Comparison of ENCODE assay signal across 1 cellular context in genomic region chr17:18038861-18039534, GRCh38.
A peak's percentile ranks its signal among the peaks of the same experiment; 100 is the strongest.
TF ChIP-seq lines count a peak whose summit lies in the region.

Gene ATPAF2, minus strand, starts transcription at chr17:18039168. Its CDS starts 155 bp downstream, at chr17:18039013.
Gene GID4, plus strand, starts transcription at chr17:18039408. Its CDS starts 57 bp downstream, at chr17:18039465.

TF ChIP-seq in HepG2, 621 proteins besides CTCF, POLR2A, EP300 and RAD21 (continued from another document and continues in another):
- TF ChIP-seq THAP9 (CRISPR knock-in tag; IDR thresholded peaks at IDR 0.05; ENCODE audit: borderline replicate concordance) (peak; percentile 96), ZBTB1 (CRISPR knock-in tag; IDR thresholded peaks at IDR 0.05; ENCODE audit: borderline replicate concordance) (no peak), SP5 (CRISPR knock-in tag; IDR thresholded peaks at IDR 0.05; ENCODE audit: borderline replicate concordance, low read depth) (peak; percentile 84; the same call in 1 of the 2 replicates), NR2F1 (CRISPR knock-in tag; IDR thresholded peaks at IDR 0.05) (no peak), IKZF4 (CRISPR knock-in tag; IDR thresholded peaks at IDR 0.05; ENCODE audit: borderline replicate concordance, low read depth, not compliant biosample characterization) (no peak), HNRNPK (IDR thresholded peaks at IDR 0.05; ENCODE audit: low read depth, low read length, poor library complexity, severe bottlenecking) (peak; percentile 63), PITX1 (CRISPR knock-in tag; IDR thresholded peaks at IDR 0.05) (peak; percentile 78; the same call in 1 of the 2 replicates), FOXK2 (IDR thresholded peaks at IDR 0.05) (peak; percentile 57; the same call in 1 of the 2 replicates), ZNF124 (CRISPR knock-in tag; IDR thresholded peaks at IDR 0.05) (0 out of 2 replicates have a peak, but pooled peaks have one; percentile 55), ZSCAN29 (CRISPR knock-in tag; conservative IDR thresholded peaks at IDR 0.05) (0 out of 2 replicates have a peak, but pooled peaks have one; percentile 8), HES4 (CRISPR knock-in tag; IDR thresholded peaks at IDR 0.05; ENCODE audit: borderline replicate concordance) (no peak), SRSF9 (IDR thresholded peaks at IDR 0.05; ENCODE audit: borderline replicate concordance, insufficient read depth, low read depth, low read length, poor library complexity, severe bottlenecking) (no peak), ESRRA (CRISPR knock-in tag; IDR thresholded peaks at IDR 0.05; ENCODE audit: low read depth) (no peak), ZKSCAN8 (CRISPR knock-in tag; IDR thresholded peaks at IDR 0.05; ENCODE audit: borderline replicate concordance) (0 out of 2 replicates have a peak, but pooled peaks have one; percentile 14), SP4 (CRISPR knock-in tag; IDR thresholded peaks at IDR 0.05) (peak; percentile 94), NBN (conservative IDR thresholded peaks at IDR 0.05) (no peak), ZNF550 (CRISPR knock-in tag; IDR thresholded peaks at IDR 0.05; ENCODE audit: borderline replicate concordance) (no peak), ZNF383 (CRISPR knock-in tag; IDR thresholded peaks at IDR 0.05; ENCODE audit: borderline replicate concordance) (0 out of 2 replicates have a peak, but pooled peaks have one; percentile 56), ZNF784 (CRISPR knock-in tag; IDR thresholded peaks at IDR 0.05; ENCODE audit: borderline replicate concordance) (0 out of 2 replicates have a peak, but pooled peaks have one; percentile 33), NRL (CRISPR knock-in tag; IDR thresholded peaks at IDR 0.05; ENCODE audit: borderline replicate concordance) (no peak; the same call in 1 of the 2 replicates), ERF (CRISPR knock-in tag; IDR thresholded peaks at IDR 0.05) (no peak), NCOR1 (IDR thresholded peaks at IDR 0.05; ENCODE audit: borderline replicate concordance, low read length) (peak; percentile 42; the same call in 1 of the 2 replicates), AGO2 (optimal IDR thresholded peaks at IDR 0.05; ENCODE audit: low read depth, low read length) (no peak), MEF2D (CRISPR knock-in tag; IDR thresholded peaks at IDR 0.05) (peak; percentile 51; the same call in 1 of the 2 replicates), TFDP2 (CRISPR knock-in tag; IDR thresholded peaks at IDR 0.05) (peak; percentile 76), SOX5 (CRISPR knock-in tag; IDR thresholded peaks at IDR 0.05; ENCODE audit: borderline replicate concordance) (no peak; the same call in 1 of the 2 replicates), ZFP36L2 (CRISPR knock-in tag; IDR thresholded peaks at IDR 0.05) (0 out of 2 replicates have a peak, but pooled peaks have one; percentile 43), SNAPC4 (CRISPR knock-in tag; IDR thresholded peaks at IDR 0.05) (peak; percentile 89; the same call in 1 of the 2 replicates), ZNF850 (CRISPR knock-in tag; conservative IDR thresholded peaks at IDR 0.05) (no peak; the same call in 1 of the 2 replicates), ZNF567 (CRISPR knock-in tag; IDR thresholded peaks at IDR 0.05; ENCODE audit: borderline replicate concordance) (no peak)
- TF ChIP-seq, protein P1, sequence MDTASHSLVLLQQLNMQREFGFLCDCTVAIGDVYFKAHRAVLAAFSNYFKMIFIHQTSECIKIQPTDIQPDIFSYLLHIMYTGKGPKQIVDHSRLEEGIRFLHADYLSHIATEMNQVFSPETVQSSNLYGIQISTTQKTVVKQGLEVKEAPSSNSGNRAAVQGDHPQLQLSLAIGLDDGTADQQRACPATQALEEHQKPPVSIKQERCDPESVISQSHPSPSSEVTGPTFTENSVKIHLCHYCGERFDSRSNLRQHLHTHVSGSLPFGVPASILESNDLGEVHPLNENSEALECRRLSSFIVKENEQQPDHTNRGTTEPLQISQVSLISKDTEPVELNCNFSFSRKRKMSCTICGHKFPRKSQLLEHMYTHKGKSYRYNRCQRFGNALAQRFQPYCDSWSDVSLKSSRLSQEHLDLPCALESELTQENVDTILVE (CRISPR knock-in tag; IDR thresholded peaks at IDR 0.05): peak; percentile 64; the same call in 1 of the 2 replicates
- TF ChIP-seq, protein P2, sequence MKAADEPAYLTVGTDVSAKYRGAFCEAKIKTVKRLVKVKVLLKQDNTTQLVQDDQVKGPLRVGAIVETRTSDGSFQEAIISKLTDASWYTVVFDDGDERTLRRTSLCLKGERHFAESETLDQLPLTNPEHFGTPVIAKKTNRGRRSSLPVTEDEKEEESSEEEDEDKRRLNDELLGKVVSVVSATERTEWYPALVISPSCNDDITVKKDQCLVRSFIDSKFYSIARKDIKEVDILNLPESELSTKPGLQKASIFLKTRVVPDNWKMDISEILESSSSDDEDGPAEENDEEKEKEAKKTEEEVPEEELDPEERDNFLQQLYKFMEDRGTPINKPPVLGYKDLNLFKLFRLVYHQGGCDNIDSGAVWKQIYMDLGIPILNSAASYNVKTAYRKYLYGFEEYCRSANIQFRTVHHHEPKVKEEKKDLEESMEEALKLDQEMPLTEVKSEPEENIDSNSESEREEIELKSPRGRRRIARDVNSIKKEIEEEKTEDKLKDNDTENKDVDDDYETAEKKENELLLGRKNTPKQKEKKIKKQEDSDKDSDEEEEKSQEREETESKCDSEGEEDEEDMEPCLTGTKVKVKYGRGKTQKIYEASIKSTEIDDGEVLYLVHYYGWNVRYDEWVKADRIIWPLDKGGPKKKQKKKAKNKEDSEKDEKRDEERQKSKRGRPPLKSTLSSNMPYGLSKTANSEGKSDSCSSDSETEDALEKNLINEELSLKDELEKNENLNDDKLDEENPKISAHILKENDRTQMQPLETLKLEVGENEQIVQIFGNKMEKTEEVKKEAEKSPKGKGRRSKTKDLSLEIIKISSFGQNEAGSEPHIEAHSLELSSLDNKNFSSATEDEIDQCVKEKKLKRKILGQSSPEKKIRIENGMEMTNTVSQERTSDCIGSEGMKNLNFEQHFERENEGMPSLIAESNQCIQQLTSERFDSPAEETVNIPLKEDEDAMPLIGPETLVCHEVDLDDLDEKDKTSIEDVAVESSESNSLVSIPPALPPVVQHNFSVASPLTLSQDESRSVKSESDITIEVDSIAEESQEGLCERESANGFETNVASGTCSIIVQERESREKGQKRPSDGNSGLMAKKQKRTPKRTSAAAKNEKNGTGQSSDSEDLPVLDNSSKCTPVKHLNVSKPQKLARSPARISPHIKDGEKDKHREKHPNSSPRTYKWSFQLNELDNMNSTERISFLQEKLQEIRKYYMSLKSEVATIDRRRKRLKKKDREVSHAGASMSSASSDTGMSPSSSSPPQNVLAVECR (CRISPR knock-in tag; IDR thresholded peaks at IDR 0.05; ENCODE audit: borderline replicate concordance): peak; percentile 95
- TF ChIP-seq, protein P3, sequence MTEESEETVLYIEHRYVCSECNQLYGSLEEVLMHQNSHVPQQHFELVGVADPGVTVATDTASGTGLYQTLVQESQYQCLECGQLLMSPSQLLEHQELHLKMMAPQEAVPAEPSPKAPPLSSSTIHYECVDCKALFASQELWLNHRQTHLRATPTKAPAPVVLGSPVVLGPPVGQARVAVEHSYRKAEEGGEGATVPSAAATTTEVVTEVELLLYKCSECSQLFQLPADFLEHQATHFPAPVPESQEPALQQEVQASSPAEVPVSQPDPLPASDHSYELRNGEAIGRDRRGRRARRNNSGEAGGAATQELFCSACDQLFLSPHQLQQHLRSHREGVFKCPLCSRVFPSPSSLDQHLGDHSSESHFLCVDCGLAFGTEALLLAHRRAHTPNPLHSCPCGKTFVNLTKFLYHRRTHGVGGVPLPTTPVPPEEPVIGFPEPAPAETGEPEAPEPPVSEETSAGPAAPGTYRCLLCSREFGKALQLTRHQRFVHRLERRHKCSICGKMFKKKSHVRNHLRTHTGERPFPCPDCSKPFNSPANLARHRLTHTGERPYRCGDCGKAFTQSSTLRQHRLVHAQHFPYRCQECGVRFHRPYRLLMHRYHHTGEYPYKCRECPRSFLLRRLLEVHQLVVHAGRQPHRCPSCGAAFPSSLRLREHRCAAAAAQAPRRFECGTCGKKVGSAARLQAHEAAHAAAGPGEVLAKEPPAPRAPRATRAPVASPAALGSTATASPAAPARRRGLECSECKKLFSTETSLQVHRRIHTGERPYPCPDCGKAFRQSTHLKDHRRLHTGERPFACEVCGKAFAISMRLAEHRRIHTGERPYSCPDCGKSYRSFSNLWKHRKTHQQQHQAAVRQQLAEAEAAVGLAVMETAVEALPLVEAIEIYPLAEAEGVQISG (CRISPR knock-in tag; IDR thresholded peaks at IDR 0.05): peak; percentile 88
- TF ChIP-seq, protein P4, sequence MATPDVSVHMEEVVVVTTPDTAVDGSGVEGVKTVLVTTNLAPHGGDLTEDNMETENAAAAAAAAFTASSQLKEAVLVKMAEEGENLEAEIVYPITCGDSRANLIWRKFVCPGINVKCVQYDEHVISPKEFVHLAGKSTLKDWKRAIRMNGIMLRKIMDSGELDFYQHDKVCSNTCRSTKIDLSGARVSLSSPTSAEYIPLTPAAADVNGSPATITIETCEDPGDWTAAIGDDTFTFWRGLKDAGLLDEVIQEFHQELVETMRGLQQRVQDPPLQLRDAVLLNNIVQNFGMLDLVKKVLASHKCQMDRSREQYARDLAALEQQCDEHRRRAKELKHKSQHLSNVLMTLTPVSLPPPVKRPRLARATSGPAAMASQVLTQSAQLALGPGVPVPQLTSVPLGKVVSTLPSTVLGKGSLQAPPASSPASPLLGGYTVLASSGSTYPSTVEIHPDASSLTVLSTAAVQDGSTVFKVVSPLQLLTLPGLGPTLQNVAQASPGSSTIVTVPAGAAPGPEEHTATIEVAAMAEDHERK (CRISPR knock-in tag; IDR thresholded peaks at IDR 0.05; ENCODE audit: low read depth): peak; percentile 87
